In the genomic region with DNA sequence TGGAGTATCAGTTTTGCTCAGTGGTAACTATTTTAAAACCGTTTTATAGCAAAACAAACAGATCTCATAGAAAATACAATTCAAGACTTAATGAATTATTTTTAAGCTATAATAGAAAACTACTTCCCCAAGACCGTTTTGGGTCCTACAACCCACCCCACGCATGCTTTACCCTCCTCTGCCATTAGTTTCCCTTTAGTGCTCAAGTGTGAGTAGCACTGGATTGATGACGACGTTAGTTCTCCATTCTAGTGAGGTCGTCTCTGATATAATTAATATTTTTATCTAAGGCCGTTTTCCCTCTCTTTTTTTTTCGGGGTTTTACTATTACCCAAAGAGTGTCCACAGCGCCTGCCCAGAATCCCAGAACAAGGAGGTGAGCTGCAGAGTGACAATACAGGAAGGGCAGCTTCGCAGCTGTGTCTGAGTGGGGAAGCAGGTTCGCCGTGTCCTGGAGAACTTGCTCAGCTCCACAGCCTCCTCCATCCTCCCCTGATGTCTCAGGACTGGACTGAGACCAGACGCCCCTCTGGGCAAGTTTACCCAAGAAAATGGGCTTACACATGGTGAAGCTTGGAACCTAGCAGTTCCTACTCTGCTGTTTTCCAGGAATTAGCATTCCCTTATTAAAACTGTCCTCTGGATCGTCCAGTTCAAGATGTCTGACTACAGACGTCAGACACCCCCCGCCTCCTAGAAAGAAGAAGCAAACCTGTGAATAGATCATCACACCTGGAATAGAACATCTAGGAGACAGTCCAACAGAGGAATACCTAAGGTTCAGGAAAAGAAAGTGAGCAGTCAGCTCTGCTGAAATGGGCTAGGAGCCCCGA, we compare ENCODE assay signal across 9 cellular contexts. TPM values are rescaled to one million over a fixed set of nuclear protein-coding genes. Genes with fewer than 3 reads are reported as not detected.
DNase-seq lines count a peak whose midpoint lies in the region; ATAC-seq, FAIRE-seq and TF ChIP-seq lines count a peak whose summit lies in the region.
"Had no signal": no experiment of that assay in that cellular context is flagged by ENCODE, and none has a peak within 500 bp of the region (broad histone marks: within the 10 kb centered on the region; RNA-seq: fewer than 3 reads in every experiment).

No MANE protein-coding gene starts in this region.

- H2AFZ ChIP-seq in Karpas-422 (ENCODE audit: low read length) (no peak overlapping the region), K562 (ENCODE audit: low read depth, low read length) (peak overlapping the region; percentile 91), HepG2 (ENCODE audit: low read length) (peak overlapping the region; percentile 34)

- POLR2A ChIA-PET in K562 (lab: Yijun Ruan, JAX) (interaction anchor here (0.6 to 1.7 kb wide), 8 partner anchors 9 to 206 kb away, joined by 3 to 6 read pairs (median 3); a partner anchor contains a TSS), HepG2 (lab: Yijun Ruan, JAX) (interaction anchor here (1.4 to 2.3 kb wide), 2 partner anchors 32 to 168 kb away, joined by 4 to 8 read pairs; a partner anchor contains a TSS)

- ATAC-seq in K562 = peak; percentile 52
- peak; percentile 34 for ATAC-seq in HepG2
- no peak for ATAC-seq in HG02678 (IDR thresholded peaks at IDR 0.05; ENCODE audit: unreplicated experiment)
- no peak for ATAC-seq in GM21360 (IDR thresholded peaks at IDR 0.05; ENCODE audit: unreplicated experiment)

- H3K27me3 ChIP-seq in Karpas-422 (ENCODE audit: low read length) (no peaks in the 10 kb centered on the region), K562 (ENCODE audit: control insufficient read depth in 2 of 2, insufficient read depth in 2 of 2, low read length in 2 of 2) (peaks cover 0 to 16% of the 10 kb centered on the region in 2 experiments; a peak in 2 of 5 replicates), HepG2 (ENCODE audit: control insufficient read depth in 1 of 2, insufficient read depth in 2 of 2, low read length in 2 of 2) (no peaks in the 10 kb centered on the region; a peak in 1 of 5 replicates), transverse colon (peaks cover 35% of the 10 kb centered on the region)

- no TSS peak for BruUV-seq in K562 (replicated peaks; lab: Mats Ljungman, UMichigan)
- no TSS peak for BruUV-seq in HepG2 (replicated peaks; lab: Mats Ljungman, UMichigan)

- peaks cover 7% of the 10 kb centered on the region; the same call in 1 of the 2 replicates for H3K4me1 ChIP-seq in Karpas-422 (ENCODE audit: low read length)
- peaks cover 0 to 16% of the 10 kb centered on the region in 2 experiments; a peak in 3 of 5 replicates for H3K4me1 ChIP-seq in K562 (replicated peaks in 1 of 2; ENCODE audit: control insufficient read depth in 2 of 2, insufficient read depth in 2 of 2, low read length in 2 of 2)
- H3K4me1 ChIP-seq in HepG2 (ENCODE audit: insufficient read depth, low read length) = peaks cover 15% of the 10 kb centered on the region
- H3K4me1 ChIP-seq in transverse colon = peaks cover 0 to 12% (median 10%) of the 10 kb centered on the region in 4 donors

- 9% methylated on average over 17 of the region's 17 CpGs for WGBS in K562 (ENCODE audit: insufficient coverage, low coverage, missing lambda C conversion rate)
- 8% methylated on average over 17 of the region's 17 CpGs for WGBS in HepG2 (ENCODE audit: low lambda C conversion rate)
- 20 to 27% methylated on average over 12 to 17 of the region's 17 CpGs for WGBS in transverse colon (ENCODE audit: low coverage in 1 of 2), 2 donors

- H4K20me1 ChIP-seq in Karpas-422 (ENCODE audit: insufficient read depth, low read depth, low read length) = no peaks in the 10 kb centered on the region
- no peaks in the 10 kb centered on the region for H4K20me1 ChIP-seq in K562 (replicated peaks; ENCODE audit: control insufficient read depth, insufficient read depth, low read length)
- no peaks in the 10 kb centered on the region for H4K20me1 ChIP-seq in HepG2 (ENCODE audit: insufficient read depth, low read length)

- CTCF ChIA-PET in K562 (lab: Yijun Ruan, JAX; ENCODE audit: low intra/inter-chr PET ratio) (no interaction called here), HepG2 (lab: Yijun Ruan, JAX; ENCODE audit: low intra/inter-chr PET ratio, low total read pairs) (no interaction called here)

- H3K9ac ChIP-seq in Karpas-422 (ENCODE audit: low read length) (no peak overlapping the region), K562 (ENCODE audit: insufficient read depth in 1 of 2, low read depth in 2 of 2, low read length in 2 of 2) (peak overlapping the region; percentile 8 to 82; a peak in 2 of 4 replicates), HepG2 (ENCODE audit: insufficient read depth, low read depth, low read length) (no peak overlapping the region)

- no peaks in the 10 kb centered on the region for H3K9me3 ChIP-seq in Karpas-422 (ENCODE audit: low read length)
- no peaks in the 10 kb centered on the region for H3K9me3 ChIP-seq in K562 (replicated peaks; ENCODE audit: control insufficient read depth, insufficient read depth, low read depth, low read length)
- H3K9me3 ChIP-seq in HepG2 (ENCODE audit: low read length) = no peaks in the 10 kb centered on the region
- no peaks in the 10 kb centered on the region for H3K9me3 ChIP-seq in transverse colon

- TF ChIP-seq POLR2A in K562 (conservative IDR thresholded peaks at IDR 0.05) = no peak
- TF ChIP-seq POLR2A in HepG2 (IDR thresholded peaks at IDR 0.05; ENCODE audit: insufficient read depth in 1 of 2, low read depth in 2 of 2, low read length in 2 of 2) = no peak
- TF ChIP-seq POLR2A in transverse colon (IDR thresholded peaks at IDR 0.05) = no peak

- TF ChIP-seq RAD21 in K562 (CRISPR knock-in tag; conservative IDR thresholded peaks at IDR 0.05 in 1 of 2, IDR thresholded peaks at IDR 0.05 in 1 of 2) (no peak), HepG2 (CRISPR knock-in tag; IDR thresholded peaks at IDR 0.05) (no peak)

- no peaks in the 10 kb centered on the region for H3K9me1 ChIP-seq in K562 (ENCODE audit: control insufficient read depth, insufficient read depth, low read length)

- intact Hi-C loops in K562 (cut with micrococcal nuclease) (loop anchor here (5.0 kb wide), 3 partner anchors 148 to 633 kb away; a partner anchor contains a TSS), HepG2 (cut with micrococcal nuclease; ENCODE audit: unreplicated experiment) (loop anchor here (1.0 to 10.0 kb wide), 3 partner anchors 93 to 360 kb away; no protein-coding TSS in a partner anchor), transverse colon (cut with DNase I; ENCODE audit: low total_unique reads) (loop anchor here (5.0 kb wide), 1 partner anchor 363 kb away; no protein-coding TSS in a partner anchor)

- no peaks in the 10 kb centered on the region for H3K9me2 ChIP-seq in Karpas-422 (replicated peaks; ENCODE audit: insufficient read depth, low read length)

- no peak overlapping the region; the same call in 1 of the 2 replicates for H3K4me3 ChIP-seq in Karpas-422 (ENCODE audit: low read length)
- peak overlapping the region; percentile 25 for H3K4me3 ChIP-seq in K562
- H3K4me3 ChIP-seq in HepG2 (replicated peaks in 1 of 3; ENCODE audit: insufficient read depth in 1 of 3, low read depth in 2 of 3, low read length in 3 of 3) = peak overlapping the region; percentile 56 to 78 (median 73)
- peak overlapping the region; percentile 19 to 61 (median 36) for H3K4me3 ChIP-seq in transverse colon

- H3K4me2 ChIP-seq in Karpas-422 (ENCODE audit: low read depth, low read length, poor library complexity, severe bottlenecking) (peak overlapping the region; percentile 37), K562 (ENCODE audit: insufficient read depth, low read length) (peak overlapping the region; percentile 74), HepG2 (ENCODE audit: low read depth, low read length) (peak overlapping the region; percentile 94)

- in situ Hi-C loops in K562 (cut with MboI) = loop anchor here (5.0 to 25.0 kb wide), 2 partner anchors 358 to 628 kb away; no protein-coding TSS in a partner anchor
- in situ Hi-C loops in HepG2 (cut with HindIII; ENCODE audit: extremely low pct_ligation_motif_present, low pct_unique_long_range_greater_than_20kb) = loop anchor here (10.0 kb wide), 1 partner anchor 360 kb away; no protein-coding TSS in a partner anchor
- in situ Hi-C loops in transverse colon (cut with MboI; ENCODE audit: low pct_ligation_motif_present in 1 of 4, low pct_unique_long_range_greater_than_20kb in 1 of 4, low sequenced_read_pairs in 3 of 4) = loop anchor here in 1 of 4 donors (25.0 kb wide), 1 partner anchor 353 kb away; no protein-coding TSS in a partner anchor

- DNase-seq in NCI-H526 (lab: John Stamatoyannopoulos, UW) (peak; percentile 6 to 44), NCI-H526 treated with DMSO at 0.1 percent for 48 hours (lab: John Stamatoyannopoulos, UW) (no peak), Karpas-422 (peak; percentile 40), K562 (ENCODE audit: extremely low read depth in 1 of 4, low spot score in 3 of 4) (no peak), HepG2 (ENCODE audit: low spot score) (no peak), transverse colon (peak; percentile 21)

- FAIRE-seq in K562 (lab: Jason Lieb, UNC) (no peak), HepG2 (lab: Jason Lieb, UNC) (no peak)
- FAIRE-seq: G401.6 had no signal

- no peak for TF ChIP-seq EP300 in K562 (IDR thresholded peaks at IDR 0.05; ENCODE audit: low read length)
- no peak for TF ChIP-seq EP300 in HepG2 (IDR thresholded peaks at IDR 0.05; ENCODE audit: low read depth in 2 of 2, low read length in 2 of 2)
- no peak for TF ChIP-seq EP300 in HepG2 (CRISPR knock-in tag; IDR thresholded peaks at IDR 0.05; ENCODE audit: borderline replicate concordance)
- no peak for TF ChIP-seq EP300 in transverse colon (IDR thresholded peaks at IDR 0.05; ENCODE audit: low read depth)

- TF ChIP-seq CTCF in K562 (IDR thresholded peaks at IDR 0.05 in 2 of 3, conservative IDR thresholded peaks at IDR 0.05 in 1 of 3; ENCODE audit: insufficient read depth in 2 of 3, low read depth in 1 of 3, low read length in 3 of 3) (no peak), HepG2 (CRISPR knock-in tag; IDR thresholded peaks at IDR 0.05) (no peak), transverse colon (IDR thresholded peaks at IDR 0.05) (no peak)

- H3K36me3 ChIP-seq in Karpas-422 (ENCODE audit: insufficient read depth, low read length) (no peaks in the 10 kb centered on the region), K562 (ENCODE audit: control insufficient read depth, insufficient read depth, low read length) (no peaks in the 10 kb centered on the region), HepG2 (replicated peaks in 1 of 2; ENCODE audit: control insufficient read depth in 1 of 2, insufficient read depth in 2 of 2, low read length in 2 of 2) (no peaks in the 10 kb centered on the region), transverse colon (no peaks in the 10 kb centered on the region)

- H3K27ac ChIP-seq in Karpas-422 (ENCODE audit: low read length) (no peak overlapping the region), K562 (ENCODE audit: extremely low read depth, low read depth, low read length) (no peak overlapping the region), HepG2 (ENCODE audit: extremely low read length, insufficient read depth, low read length) (no peak overlapping the region), transverse colon (no peak overlapping the region)

- no peaks in the 10 kb centered on the region for H3K79me2 ChIP-seq in Karpas-422 (ENCODE audit: low read length)
- H3K79me2 ChIP-seq in K562 (ENCODE audit: control insufficient read depth, insufficient read depth, low read length) = no peaks in the 10 kb centered on the region
- H3K79me2 ChIP-seq in HepG2 (ENCODE audit: insufficient read depth, low read length) = no peaks in the 10 kb centered on the region

RNA-seq across cellular contexts. Expression of a gene that starts 31.9 kb away (rescaled TPM):
- total RNA-seq in Karpas-422 (2014; rRNA removed; shearing (Covaris generic); ENCODE audit: low replicate concordance) = 35.8 and 89.5 TPM in 2 replicates
- total RNA-seq in K562 (2011; cell fraction: chromatin; rRNA removed; ENCODE audit: low replicate concordance) = 113 and 388 TPM in 2 replicates
- total RNA-seq in K562 (2011; cell fraction: nucleolus; rRNA removed) = 35.9 and 48.8 TPM in 2 replicates
- total RNA-seq in K562 (2011; cell fraction: nucleoplasm; rRNA removed) = 90.5 and 118 TPM in 2 replicates
- total RNA-seq in K562 (2014; rRNA removed) = 7.6 and 8.0 TPM in 2 replicates
- total RNA-seq in K562 (2014; rRNA removed; fragmentation: Illumina TruSeq; extraction: Trizol) = 31.6 and 35.0 TPM in 2 replicates
- total RNA-seq in K562 (2015; rRNA removed; fragmentation: Illumina TruSeq; extraction: Trizol) = 22.0 and 24.9 TPM in 2 replicates
- total RNA-seq in K562 (2021) = 25.2 and 26.3 TPM in 2 replicates
- 20.1 and 20.9 TPM in 2 replicates for polyA plus RNA-seq in K562 (2011; rRNA removed)
- 1.7 and 7.4 TPM in 2 replicates for polyA plus RNA-seq in K562 (2011; cell fraction: cytosol; rRNA removed)
- 36.8 and 57.2 TPM in 2 replicates for polyA plus RNA-seq in K562 (2011; cell fraction: nucleus; rRNA removed)
- 9.7 and 16.3 TPM in 2 replicates for polyA plus RNA-seq in K562 (2012)
- 15.8 and 16.8 TPM in 2 replicates for polyA plus RNA-seq in K562 (2014; fragmentation: Illumina TruSeq; extraction: Trizol)
- polyA plus RNA-seq in K562 (2014; fragmentation: Nextera tagmentation; extraction: Ambion mirVana) = 1 to 10 TPM; 3.6 to 4.3 TPM
- 11.2 and 11.7 TPM in 2 replicates for polyA plus RNA-seq in K562 (2014; rRNA removed)
- 54.1 and 71.1 TPM in 2 replicates for polyA minus RNA-seq in K562 (2011; rRNA and poly(A)+ RNA removed)
- polyA minus RNA-seq in K562 (2011; cell fraction: cytosol; rRNA and poly(A)+ RNA removed) = 17.0 and 19.7 TPM in 2 replicates
- polyA minus RNA-seq in K562 (2011; cell fraction: nucleus; rRNA and poly(A)+ RNA removed) = 50.9 and 107 TPM in 2 replicates
- 24.8 and 34.0 TPM in 2 replicates for total RNA-seq in HepG2 (2016; rRNA removed; fragmentation: Illumina TruSeq; extraction: Trizol)
- total RNA-seq in HepG2 (2016; cell fraction: cytosol; rRNA removed; fragmentation: Illumina TruSeq; extraction: Trizol; ENCODE audit: low read depth) = 3.0 and 4.5 TPM in 2 replicates
- total RNA-seq in HepG2 (2016; cell fraction: insoluble cytoplasmic fraction; rRNA removed; fragmentation: Illumina TruSeq; extraction: Trizol) = 24.5 and 34.0 TPM in 2 replicates
- total RNA-seq in HepG2 (2016; cell fraction: membrane; rRNA removed; fragmentation: Illumina TruSeq; extraction: Trizol) = 5.0 and 5.5 TPM in 2 replicates
- total RNA-seq in HepG2 (2016; cell fraction: nucleus; rRNA removed; fragmentation: Illumina TruSeq; extraction: Trizol) = 54.8 and 57.7 TPM in 2 replicates
- 8.7 and 10.5 TPM in 2 replicates for polyA plus RNA-seq in HepG2 (2011; rRNA removed)
- 2.0 and 4.2 TPM in 2 replicates for polyA plus RNA-seq in HepG2 (2011; cell fraction: cytosol; rRNA removed)
- 18.1 and 25.5 TPM in 2 replicates for polyA plus RNA-seq in HepG2 (2011; cell fraction: nucleus; rRNA removed)
- polyA plus RNA-seq in HepG2 (2012) = 11.7 and 15.4 TPM in 2 replicates
- polyA plus RNA-seq in HepG2 (2016; cell fraction: cytosol; fragmentation: Illumina TruSeq; extraction: Trizol; ENCODE audit: low read depth) = 0.35 and 0.85 TPM in 2 replicates
- polyA plus RNA-seq in HepG2 (2016; cell fraction: insoluble cytoplasmic fraction; fragmentation: Illumina TruSeq; extraction: Trizol; ENCODE audit: low read depth) = 18.1 and 20.8 TPM in 2 replicates
- polyA plus RNA-seq in HepG2 (2016; cell fraction: membrane; fragmentation: Illumina TruSeq; extraction: Trizol; ENCODE audit: low read depth) = 0.91 and 1.5 TPM in 2 replicates
- polyA plus RNA-seq in HepG2 (2016; cell fraction: nucleus; fragmentation: Illumina TruSeq; extraction: Trizol; ENCODE audit: insufficient read depth, low read depth) = 61.9 and 62.6 TPM in 2 replicates
- 13.6 and 14.8 TPM in 2 replicates for polyA minus RNA-seq in HepG2 (2011; rRNA and poly(A)+ RNA removed; ENCODE audit: low replicate concordance)
- polyA minus RNA-seq in HepG2 (2011; cell fraction: cytosol; rRNA and poly(A)+ RNA removed) = 9.7 and 12.8 TPM in 2 replicates
- 98.0 and 102 TPM in 2 replicates for polyA minus RNA-seq in HepG2 (2011; cell fraction: nucleus; rRNA and poly(A)+ RNA removed)
- total RNA-seq in transverse colon = 100 to 1,000 TPM in 3 of 4 donors, 10 to 100 TPM in 1; 94.6 to 157 (median 129) TPM

Comparison
In these comparisons a context has a peak if more than half of its experiments do, and no peak if none do; other contexts are left out.
1. DNase-seq: peak in NCI-H526 (2 of 2), Karpas-422 (single experiment) and transverse colon (single experiment); none in NCI-H526 treated with DMSO at 0.1 percent for 48 hours (single experiment), K562 (0 of 4) and HepG2 (single experiment).
2. H3K4me2 ChIP-seq: peak in every context shown above with its lines; median percentile 94 in HepG2; 74 in K562; 37 in Karpas-422.
3. H3K9ac ChIP-seq: peak in K562 (2 of 2); none in Karpas-422 (single experiment) and HepG2 (single experiment).
4. ATAC-seq: peak in K562 (single experiment) and HepG2 (single experiment); none in HG02678 (single experiment) and GM21360 (single experiment).